In the genomic region with DNA sequence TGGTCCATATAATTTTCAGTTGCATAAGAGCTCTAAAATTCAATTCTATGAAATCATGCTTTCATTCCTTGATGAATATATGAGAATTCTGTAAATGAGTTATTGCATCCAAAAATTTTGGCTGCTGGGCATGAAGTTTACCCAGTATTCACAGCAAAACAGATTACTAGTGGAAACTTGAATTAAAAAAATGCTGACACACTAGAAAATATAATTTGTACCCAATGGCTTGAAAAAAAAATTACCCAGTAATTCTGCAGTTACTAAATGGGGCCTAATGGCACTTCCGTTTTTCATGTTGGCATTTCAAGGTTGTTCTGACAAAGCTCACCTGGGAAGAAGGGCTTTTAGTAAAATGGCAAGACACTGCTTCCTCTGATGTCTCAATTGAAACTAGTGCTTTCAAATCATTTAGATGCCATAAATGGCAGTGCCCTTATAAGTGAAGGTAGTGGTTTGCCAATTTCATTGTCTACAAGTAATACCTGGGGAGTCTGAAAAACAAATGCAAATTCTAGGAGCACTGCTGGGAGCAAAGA, we compare ENCODE assay signal across 21 cellular contexts.
"Had no signal": no experiment of that assay in that cellular context is flagged by ENCODE, and none has a peak within 500 bp of the region (broad histone marks: within the 10 kb centered on the region; RNA-seq: fewer than 3 reads in every experiment).

No MANE protein-coding gene starts in this region.

- H3K27me3 ChIP-seq: MG63 had no signal

- H3K9me3 ChIP-seq: MG63 had no signal

- H3K36me3 ChIP-seq: MG63 had no signal

- DNase-seq: activated B cell treated with CpG ODN at 0.5 μM for 24 hours; activated CD4-positive, alpha-beta T cell treated with anti-CD3 and anti-CD28 coated beads for 1 hour; activated CD4-positive, alpha-beta T cell treated with anti-CD3 and anti-CD28 coated beads, Interleukin-2, amount 50 U/mL, for 48 hours; activated CD8-positive, alpha-beta memory T cell treated with anti-CD3 and anti-CD28 coated beads, Interleukin-2, amount 10 ng/mL, durations not matched to agents 7 days and 5 days; activated effector memory CD4-positive, alpha-beta T cell treated with anti-CD3 and anti-CD28 coated beads, Interleukin-2, amount 50 U/mL, for 16 hours; activated naive CD4-positive, alpha-beta T cell treated with Interleukin-2 at 50 U/mL for 16 hours; activated T-cell treated with anti-CD3 and anti-CD28 coated beads, Interleukin-2, amount 50 U/mL, for 24 hours; amygdala; MG63; NCI-H146; NCI-H187 treated with DMSO at 0.1 percent for 48 hours; NCI-H2081 treated with DMSO at 0.1 percent for 48 hours; NCI-H2171 treated with DMSO at 0.1 percent for 48 hours; NCI-H526; NCI-H774; T-cell; T-helper 2 cell; T1000 had no signal

- H3K4me3 ChIP-seq: MG63 had no signal

- ATAC-seq: activated CD8-positive, alpha-beta memory T cell treated with anti-CD3 and anti-CD28 coated beads, Interleukin-2, amount 10 ng/mL, durations not matched to agents 7 days and 5 days; Right ventricle myocardium inferior; T-cell had no signal

- FAIRE-seq: astrocyte, TTC549 had no signal
